ENCODE assay signal across 15 cellular contexts in the genomic region with DNA sequence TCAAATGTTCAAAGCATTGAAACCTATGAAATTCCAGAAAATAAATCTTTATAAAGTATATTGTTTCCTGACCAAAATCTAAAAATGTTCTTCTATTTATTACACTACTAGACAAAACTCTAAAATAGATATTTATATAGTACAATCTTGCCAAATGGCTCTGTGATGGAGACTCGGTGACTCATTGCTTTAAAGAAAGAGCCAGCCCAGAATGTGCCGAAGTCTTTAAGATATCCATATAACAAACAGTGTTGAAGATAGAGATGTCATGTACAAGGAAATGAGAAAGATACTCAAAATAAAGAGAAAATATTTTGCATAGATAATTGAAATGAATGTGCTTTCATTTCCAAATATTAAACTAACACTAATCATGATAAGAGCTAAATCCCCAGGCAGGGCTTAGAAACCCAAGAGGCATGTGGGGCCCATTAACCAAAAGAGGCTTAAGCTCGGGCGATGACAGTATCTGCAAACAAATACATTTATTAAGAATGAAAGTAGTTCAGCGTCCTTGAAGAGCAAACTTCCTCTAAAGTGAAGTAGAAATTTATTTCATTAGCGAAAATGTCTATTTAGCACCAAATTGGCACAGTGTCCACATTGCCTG.
"Had no signal": no experiment of that assay in that cellular context is flagged by ENCODE, and none has a peak within 500 bp of the region (broad histone marks: within the 10 kb centered on the region; RNA-seq: fewer than 3 reads in every experiment).

No MANE protein-coding gene starts in this region.

- H3K36me3 ChIP-seq: breast epithelium, right atrium auricular region, transverse colon had no signal

- H3K4me1 ChIP-seq: breast epithelium, right atrium auricular region, transverse colon had no signal

- H3K27me3 ChIP-seq: breast epithelium, right atrium auricular region, transverse colon had no signal

- H3K27ac ChIP-seq: breast epithelium, right atrium auricular region, transverse colon had no signal

- DNase-seq: activated B cell treated with CpG ODN at 0.5 μM for 24 hours; activated CD4-positive, alpha-beta T cell treated with anti-CD3 and anti-CD28 coated beads, Interleukin-2, amount 10 ng/mL, durations not matched to agents 24 days and 14 days; activated effector memory CD4-positive, alpha-beta T cell treated with Interleukin-2 at 50 U/mL for 16 hours; activated T-cell treated with anti-CD3 and anti-CD28 coated beads, Interleukin-2, amount 50 U/mL, for 1 hour; effector CD4-positive, alpha-beta T cell; immature natural killer cell; left colon; naive thymus-derived CD4-positive, alpha-beta T cell; small intestine; transverse colon had no signal

- ATAC-seq: left colon; naive thymus-derived CD4-positive, alpha-beta T cell; SK-N-SH treated with all-trans-retinoic acid at 6 μM for 48 hours; stimulated activated memory B cell treated with anti-CD40 and anti-IgM and Interleukin-4, amounts not matched to agents 10 μg/mL and 1 μg/mL and 100 μg/mL, for 72 hours had no signal

- H3K9me3 ChIP-seq: breast epithelium, right atrium auricular region, transverse colon had no signal

- H3K4me3 ChIP-seq: breast epithelium, lung, right atrium auricular region, transverse colon had no signal
